ENCODE assay signal across 8 cellular contexts in genomic region chr1:171780583-171781166, GRCh38. TPM values are rescaled to one million over a fixed set of nuclear protein-coding genes. Genes with fewer than 3 reads are reported as not detected.
A peak's percentile ranks its signal among the peaks of the same experiment; 100 is the strongest.
DNase-seq lines count a peak whose midpoint lies in the region; ATAC-seq and TF ChIP-seq lines count a peak whose summit lies in the region.

No MANE protein-coding gene starts in this region.

- TF ChIP-seq CTCF in tibial nerve (IDR thresholded peaks at IDR 0.05): no peak

- no peaks in the 10 kb centered on the region for H3K9me3 Mint-ChIP-seq in activated T-cell treated with anti-CD3 and anti-CD28 coated beads, Interleukin-2, amount 50 U/mL, for 4 hours
- H3K9me3 Mint-ChIP-seq in activated naive CD8-positive, alpha-beta T cell treated with anti-CD3 and anti-CD28 coated beads, Interleukin-2, amount 10 ng/mL, durations not matched to agents 7 days and 5 days: no peaks in the 10 kb centered on the region

- H3K36me3 Mint-ChIP-seq in activated T-cell treated with anti-CD3 and anti-CD28 coated beads, Interleukin-2, amount 50 U/mL, for 4 hours (ENCODE audit: insufficient read depth): peaks cover 19% of the 10 kb centered on the region
- peaks cover 16% of the 10 kb centered on the region for H3K36me3 Mint-ChIP-seq in activated naive CD8-positive, alpha-beta T cell treated with anti-CD3 and anti-CD28 coated beads, Interleukin-2, amount 10 ng/mL, durations not matched to agents 7 days and 5 days

- POLR2A ChIA-PET in activated naive CD8-positive, alpha-beta T cell treated with anti-CD3 and anti-CD28 coated beads, Interleukin-2, amount 10 ng/mL, durations not matched to agents 7 days and 5 days (lab: Charles Lee): interaction anchor here (1.1 to 3.1 kb wide), 4 partner anchors 38 to 61 kb away, joined by 4 to 46 read pairs (median 4); partner anchors contain the start of genes DNM3 and VAMP4

- H3K27me3 Mint-ChIP-seq in activated T-cell treated with anti-CD3 and anti-CD28 coated beads, Interleukin-2, amount 50 U/mL, for 4 hours (ENCODE audit: low read depth): peaks cover 2% of the 10 kb centered on the region
- peaks cover 4% of the 10 kb centered on the region for H3K27me3 Mint-ChIP-seq in activated naive CD8-positive, alpha-beta T cell treated with anti-CD3 and anti-CD28 coated beads, Interleukin-2, amount 10 ng/mL, durations not matched to agents 7 days and 5 days

- DNase-seq in activated T-cell treated with anti-CD3 and anti-CD28 coated beads, Interleukin-2, amount 50 U/mL, for 4 hours: no peak
- DNase-seq in activated T-cell treated with anti-CD3 and anti-CD28 coated beads for 4 hours (no peak), tibial nerve (ENCODE audit: low spot score in 2 of 2) (no peak), SKM-1 (lab: John Stamatoyannopoulos, UW; ENCODE audit: unreplicated experiment) (no peak), GM03348 (ENCODE audit: low spot score) (no peak)
- peak; percentile 30 for DNase-seq in activated naive CD8-positive, alpha-beta T cell treated with anti-CD3 and anti-CD28 coated beads, Interleukin-2, amount 10 ng/mL, durations not matched to agents 7 days and 5 days

- peak overlapping the region; percentile 97 for H3K27ac Mint-ChIP-seq in activated naive CD8-positive, alpha-beta T cell treated with anti-CD3 and anti-CD28 coated beads, Interleukin-2, amount 10 ng/mL, durations not matched to agents 7 days and 5 days

- 45% methylated on average over 10 of the region's 10 CpGs for WGBS in tibial nerve, 2 donors

- H3K36me3 ChIP-seq in tibial nerve: peaks cover 0 to 24% (median 7%) of the 10 kb centered on the region in 3 donors

- no peak for TF ChIP-seq EP300 in tibial nerve (IDR thresholded peaks at IDR 0.05)

- peaks cover 0 to 44% (median 6%) of the 10 kb centered on the region in 4 donors for H3K4me1 ChIP-seq in tibial nerve

- H3K4me3 ChIP-seq in tibial nerve: peak overlapping the region; percentile 51 to 75 (median 56)

- no peaks in the 10 kb centered on the region for H3K9me3 ChIP-seq in tibial nerve

- H3K27me3 ChIP-seq in layer of hippocampus (ENCODE audit: control insufficient read depth, insufficient read depth, low read length) (no peaks in the 10 kb centered on the region), tibial nerve (no peaks in the 10 kb centered on the region)

- no peak for ATAC-seq in activated T-cell treated with anti-CD3 and anti-CD28 coated beads, Interleukin-2, amount 50 U/mL, for 4 hours
- ATAC-seq in activated naive CD8-positive, alpha-beta T cell treated with anti-CD3 and anti-CD28 coated beads, Interleukin-2, amount 10 ng/mL, durations not matched to agents 7 days and 5 days (ENCODE audit: low read depth): no peak
- no peak for ATAC-seq in HG02623 (IDR thresholded peaks at IDR 0.05; ENCODE audit: unreplicated experiment)

- H3K4me3 Mint-ChIP-seq in activated T-cell treated with anti-CD3 and anti-CD28 coated beads, Interleukin-2, amount 50 U/mL, for 4 hours: peak overlapping the region; percentile 99
- H3K4me3 Mint-ChIP-seq in activated naive CD8-positive, alpha-beta T cell treated with anti-CD3 and anti-CD28 coated beads, Interleukin-2, amount 10 ng/mL, durations not matched to agents 7 days and 5 days: peak overlapping the region; percentile 100

- H3K4me1 Mint-ChIP-seq in activated T-cell treated with anti-CD3 and anti-CD28 coated beads, Interleukin-2, amount 50 U/mL, for 4 hours (ENCODE audit: low read depth): peaks cover 47% of the 10 kb centered on the region
- H3K4me1 Mint-ChIP-seq in activated naive CD8-positive, alpha-beta T cell treated with anti-CD3 and anti-CD28 coated beads, Interleukin-2, amount 10 ng/mL, durations not matched to agents 7 days and 5 days: peaks cover 35% of the 10 kb centered on the region

- TF ChIP-seq POLR2A in tibial nerve (IDR thresholded peaks at IDR 0.05): no peak

- H3K27ac ChIP-seq in layer of hippocampus (ENCODE audit: low read depth, low read length) (peak overlapping the region; percentile 79), tibial nerve (peak overlapping the region; percentile 71 to 91 (median 84))

RNA-seq across cellular contexts. Expression of gene METTL13, which starts 0.8 kb away (rescaled TPM):
- 10 to 100 TPM; 68.6 to 83.3 (median 77.7) TPM for total RNA-seq in activated T-cell treated with anti-CD3 and anti-CD28 coated beads, Interleukin-2, amount 50 U/mL, for 4 hours
- 10 to 100 TPM; 36.9 to 38.7 TPM for total RNA-seq in activated naive CD8-positive, alpha-beta T cell treated with anti-CD3 and anti-CD28 coated beads, Interleukin-2, amount 10 ng/mL, durations not matched to agents 7 days and 5 days
- 10 to 100 TPM; 21.3 to 28.7 (median 24.4) TPM for total RNA-seq in tibial nerve

RNA-seq across cellular contexts. Expression of gene VAMP4, which starts 38.8 kb away (rescaled TPM):
- total RNA-seq in activated T-cell treated with anti-CD3 and anti-CD28 coated beads, Interleukin-2, amount 50 U/mL, for 4 hours: 1 to 10 TPM; 6.4 to 8.0 (median 6.9) TPM
- 10 to 100 TPM; 17.5 to 20.8 TPM for total RNA-seq in activated naive CD8-positive, alpha-beta T cell treated with anti-CD3 and anti-CD28 coated beads, Interleukin-2, amount 10 ng/mL, durations not matched to agents 7 days and 5 days
- 10 to 100 TPM; 13.8 to 25.6 (median 16.7) TPM for total RNA-seq in tibial nerve
